ENCODE assay signal across 34 cellular contexts in the genomic region with DNA sequence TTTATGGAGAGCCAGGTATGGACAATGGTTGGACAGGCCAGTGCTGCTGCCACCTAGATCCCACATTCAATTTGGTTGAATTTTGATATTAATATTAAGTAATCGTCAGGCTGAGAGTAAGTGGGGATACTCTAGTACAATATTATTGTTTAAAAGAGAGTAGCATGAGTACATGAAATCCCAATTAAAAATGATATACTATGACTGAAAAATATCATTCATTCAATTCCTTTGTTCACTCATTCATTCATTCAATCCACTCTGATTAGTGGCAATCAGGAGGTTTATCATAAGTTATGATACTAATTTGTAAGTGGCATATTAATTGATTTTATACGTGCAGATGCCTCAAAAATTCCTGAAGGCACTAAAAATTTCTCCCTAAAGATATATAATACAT.
"Had no signal": no experiment of that assay in that cellular context is flagged by ENCODE, and none has a peak within 500 bp of the region (broad histone marks: within the 10 kb centered on the region; RNA-seq: fewer than 3 reads in every experiment).

No MANE protein-coding gene starts in this region.

- H3K4me3 ChIP-seq: adrenal gland, body of pancreas, breast epithelium had no signal

- H3K36me3 Mint-ChIP-seq: activated CD4-positive, alpha-beta memory T cell treated with anti-CD3 and anti-CD28 coated beads for 36 hours; activated naive CD4-positive, alpha-beta T cell treated with anti-CD3 and anti-CD28 coated beads, Interleukin-2, amount 50 U/mL, for 72 hours; activated naive CD8-positive, alpha-beta T cell treated with anti-CD3 and anti-CD28 coated beads for 36 hours had no signal

- H3K27me3 Mint-ChIP-seq: activated CD4-positive, alpha-beta T cell treated with anti-CD3 and anti-CD28 coated beads, Interleukin-2, amount 10 ng/mL, durations not matched to agents 24 days and 14 days; activated naive CD8-positive, alpha-beta T cell treated with anti-CD3 and anti-CD28 coated beads for 36 hours; activated T-helper 17 cell treated with anti-CD3 and anti-CD28 coated beads, Interleukin-2, amount 50 U/mL, for 72 hours had no signal

- H3K36me3 ChIP-seq: adrenal gland, brain microvascular endothelial cell, breast epithelium had no signal

- H3K9me3 Mint-ChIP-seq: activated B cell treated with CpG ODN at 0.5 μM for 24 hours; activated CD4-positive, alpha-beta memory T cell treated with anti-CD3 and anti-CD28 coated beads for 36 hours; activated CD8-positive, alpha-beta T cell treated with anti-CD3 and anti-CD28 coated beads for 36 hours; activated naive CD4-positive, alpha-beta T cell treated with anti-CD3 and anti-CD28 coated beads for 36 hours; activated naive CD8-positive, alpha-beta T cell treated with anti-CD3 and anti-CD28 coated beads for 36 hours; activated T-cell treated with anti-CD3 and anti-CD28 coated beads, Interleukin-2, amount 50 U/mL, for 4 hours; activated T-helper 1 cell treated with anti-CD3 and anti-CD28 coated beads, Interleukin-12 subunit alpha, Interleukin-12 subunit beta, Interleukin-2, Interleukin-4 antibody, amounts not matched to agents 30 ng/mL and 10 ng/mL and 1 ng/mL, durations not matched to agents 14 hours and 24 hours and 36 hours; activated T-helper 17 cell treated with anti-CD3 and anti-CD28 coated beads, Interleukin-2, amount 50 U/mL, for 72 hours; T-helper 1 cell treated with Interleukin-12 subunit alpha and Interleukin-12 subunit beta and Interleukin-4 antibody, amounts not matched to agents 30 μg/mL and 1 μg/mL, for 36 hours; T-helper 2 cell treated with Interferon-gamma antibody and Interleukin-4, amounts not matched to agents 5 μg/mL and 100 μg/mL, for 36 hours had no signal

- H3K4me1 Mint-ChIP-seq: activated B cell treated with CpG ODN at 0.5 μM for 24 hours; activated CD4-positive, alpha-beta T cell treated with anti-CD3 and anti-CD28 coated beads, Interleukin-2, amount 10 ng/mL, durations not matched to agents 24 days and 14 days; activated naive CD8-positive, alpha-beta T cell treated with anti-CD3 and anti-CD28 coated beads for 36 hours; activated T-helper 17 cell treated with anti-CD3 and anti-CD28 coated beads, Interleukin-2, amount 50 U/mL, for 72 hours had no signal

- H3K27me3 ChIP-seq: adrenal gland, body of pancreas, brain microvascular endothelial cell, breast epithelium had no signal

- H3K9me3 ChIP-seq: adrenal gland, body of pancreas, breast epithelium had no signal

- H3K4me1 ChIP-seq: adrenal gland, body of pancreas, breast epithelium had no signal

- H3K27ac Mint-ChIP-seq: activated B cell treated with CpG ODN at 0.5 μM for 24 hours; activated CD4-positive, alpha-beta memory T cell treated with anti-CD3 and anti-CD28 coated beads for 36 hours; activated CD4-positive, alpha-beta T cell treated with anti-CD3 and anti-CD28 coated beads, Interleukin-2, amount 10 ng/mL, durations not matched to agents 24 days and 14 days; activated CD8-positive, alpha-beta T cell treated with anti-CD3 and anti-CD28 coated beads for 36 hours; activated naive CD4-positive, alpha-beta T cell treated with anti-CD3 and anti-CD28 coated beads for 36 hours; activated naive CD4-positive, alpha-beta T cell treated with anti-CD3 and anti-CD28 coated beads, Interleukin-2, amount 50 U/mL, for 72 hours; activated naive CD8-positive, alpha-beta T cell treated with anti-CD3 and anti-CD28 coated beads for 36 hours; activated T-cell treated with anti-CD3 and anti-CD28 coated beads, Interleukin-2, amount 50 U/mL, for 72 hours; activated T-helper 1 cell treated with anti-CD3 and anti-CD28 coated beads, Interleukin-12 subunit alpha, Interleukin-12 subunit beta, Interleukin-2, Interleukin-4 antibody, amounts not matched to agents 30 ng/mL and 10 ng/mL and 1 ng/mL, durations not matched to agents 14 hours and 24 hours and 36 hours; activated T-helper 17 cell treated with anti-CD3 and anti-CD28 coated beads, Interleukin-2, amount 50 U/mL, for 72 hours; T-helper 1 cell treated with Interleukin-12 subunit alpha and Interleukin-12 subunit beta and Interleukin-4 antibody, amounts not matched to agents 30 μg/mL and 1 μg/mL, for 36 hours; T-helper 2 cell treated with Interferon-gamma antibody and Interleukin-4, amounts not matched to agents 5 μg/mL and 100 μg/mL, for 36 hours had no signal

- DNase-seq: activated B cell treated with CpG ODN at 0.5 μM for 24 hours; activated CD4-positive, alpha-beta memory T cell treated with anti-CD3 and anti-CD28 coated beads for 36 hours; activated CD4-positive, alpha-beta T cell treated with anti-CD3 and anti-CD28 coated beads for 4 hours; activated CD4-positive, alpha-beta T cell treated with anti-CD3 and anti-CD28 coated beads, Interleukin-2, amount 10 ng/mL, durations not matched to agents 24 days and 14 days; activated CD4-positive, alpha-beta T cell treated with anti-CD3 and anti-CD28 coated beads, Interleukin-2, amount 50 U/mL, for 1 hour; activated CD4-positive, alpha-beta T cell treated with anti-CD3 and anti-CD28 coated beads, Interleukin-2, amount 50 U/mL, for 4 hours; activated CD4-positive, CD25-positive, alpha-beta regulatory T cell treated with anti-CD3 and anti-CD28 coated beads, Interleukin-2, amount 50 U/mL, for 72 hours; activated CD8-positive, alpha-beta memory T cell treated with anti-CD3 and anti-CD28 coated beads, Interleukin-2, amount 50 U/mL, for 4 hours; activated CD8-positive, alpha-beta T cell treated with anti-CD3 and anti-CD28 coated beads for 36 hours; activated effector memory CD4-positive, alpha-beta T cell treated with anti-CD3 and anti-CD28 coated beads, Interleukin-2, amount 50 U/mL, for 16 hours; activated gamma-delta T cell treated with Interleukin-2 at 50 U/mL for 16 hours; activated naive CD4-positive, alpha-beta T cell; activated naive CD4-positive, alpha-beta T cell treated with anti-CD3 and anti-CD28 coated beads for 36 hours; activated naive CD4-positive, alpha-beta T cell treated with anti-CD3 and anti-CD28 coated beads, Interleukin-2, amount 50 U/mL, for 16 hours; activated naive CD8-positive, alpha-beta T cell treated with anti-CD3 and anti-CD28 coated beads for 36 hours; activated T-cell treated with anti-CD3 and anti-CD28 coated beads for 4 hours; activated T-cell treated with anti-CD3 and anti-CD28 coated beads, Interleukin-2, amount 50 U/mL, for 1 hour; activated T-cell treated with anti-CD3 and anti-CD28 coated beads, Interleukin-2, amount 50 U/mL, for 4 hours; activated T-cell treated with anti-CD3 and anti-CD28 coated beads, Interleukin-2, amount 50 U/mL, for 72 hours; adrenal gland; amniotic stem cell; aorta; body of pancreas; brain microvascular endothelial cell; central memory CD4-positive, alpha-beta T cell; T-helper 1 cell; T-helper 9 cell had no signal

- H3K4me3 Mint-ChIP-seq: activated B cell treated with CpG ODN at 0.5 μM for 24 hours; activated CD4-positive, alpha-beta memory T cell treated with anti-CD3 and anti-CD28 coated beads for 36 hours; activated CD4-positive, alpha-beta T cell treated with anti-CD3 and anti-CD28 coated beads, Interleukin-2, amount 10 ng/mL, durations not matched to agents 24 days and 14 days; activated CD8-positive, alpha-beta T cell treated with anti-CD3 and anti-CD28 coated beads for 36 hours; activated naive CD4-positive, alpha-beta T cell treated with anti-CD3 and anti-CD28 coated beads for 36 hours; activated naive CD8-positive, alpha-beta T cell treated with anti-CD3 and anti-CD28 coated beads for 36 hours; activated T-cell treated with anti-CD3 and anti-CD28 coated beads, Interleukin-2, amount 50 U/mL, for 4 hours; activated T-cell treated with anti-CD3 and anti-CD28 coated beads, Interleukin-2, amount 50 U/mL, for 72 hours; activated T-helper 1 cell treated with anti-CD3 and anti-CD28 coated beads, Interleukin-12 subunit alpha, Interleukin-12 subunit beta, Interleukin-2, Interleukin-4 antibody, amounts not matched to agents 30 ng/mL and 10 ng/mL and 1 ng/mL, durations not matched to agents 14 hours and 24 hours and 36 hours; activated T-helper 17 cell treated with anti-CD3 and anti-CD28 coated beads, Interleukin-2, amount 50 U/mL, for 72 hours; T-helper 1 cell treated with Interleukin-12 subunit alpha and Interleukin-12 subunit beta and Interleukin-4 antibody, amounts not matched to agents 30 μg/mL and 1 μg/mL, for 36 hours; T-helper 2 cell treated with Interferon-gamma antibody and Interleukin-4, amounts not matched to agents 5 μg/mL and 100 μg/mL, for 36 hours had no signal

- ATAC-seq: activated CD8-positive, alpha-beta T cell treated with anti-CD3 and anti-CD28 coated beads for 36 hours; activated T-cell treated with anti-CD3 and anti-CD28 coated beads, Interleukin-2, amount 50 U/mL, for 4 hours; activated T-cell treated with anti-CD3 and anti-CD28 coated beads, Interleukin-2, amount 50 U/mL, for 72 hours; activated T-helper 17 cell treated with anti-CD3 and anti-CD28 coated beads, Interleukin-2, amount 50 U/mL, for 72 hours; body of pancreas had no signal

- H3K27ac ChIP-seq: adrenal gland, body of pancreas, brain microvascular endothelial cell, breast epithelium, VCaP had no signal
